In genomic region chr3:64440498-64440897, GRCh38 we compare ENCODE assay signal across 10 cellular contexts.
DNase-seq lines count a peak whose midpoint lies in the region; ATAC-seq and TF ChIP-seq lines count a peak whose summit lies in the region.
"Had no signal": no experiment of that assay in that cellular context is flagged by ENCODE, and none has a peak within 500 bp of the region (broad histone marks: within the 10 kb centered on the region; RNA-seq: fewer than 3 reads in every experiment).

No MANE protein-coding gene starts in this region.

- 60% methylated on average over 4 of the region's 4 CpGs for WGBS in mammary epithelial cell (ENCODE audit: low coverage, missing lambda C conversion rate)

- no peaks in the 10 kb centered on the region for H3K36me3 ChIP-seq in mammary epithelial cell (ENCODE audit: insufficient read depth, low read length)
- H3K36me3 ChIP-seq in CD8-positive, alpha-beta memory T cell (ENCODE audit: insufficient read depth, low read length), result no peaks in the 10 kb centered on the region
- no peaks in the 10 kb centered on the region for H3K36me3 ChIP-seq in CD8-positive, alpha-beta T cell (ENCODE audit: insufficient read depth, low read length)

- no peaks in the 10 kb centered on the region for H3K27me3 ChIP-seq in mammary epithelial cell (ENCODE audit: insufficient read depth, low read length)
- H3K27me3 ChIP-seq in CD8-positive, alpha-beta memory T cell (ENCODE audit: insufficient read depth, low read length, poor library complexity, severe bottlenecking), result no peaks in the 10 kb centered on the region
- no peaks in the 10 kb centered on the region for H3K27me3 ChIP-seq in CD8-positive, alpha-beta T cell (ENCODE audit: insufficient read depth, low read length)

- H3K79me2 ChIP-seq in mammary epithelial cell (ENCODE audit: insufficient read depth, low read length), result no peaks in the 10 kb centered on the region

- peak overlapping the region; percentile 37 for H3K4me2 ChIP-seq in mammary epithelial cell (ENCODE audit: insufficient read depth, low read depth, low read length)

- in situ Hi-C loops in mammary epithelial cell (cut with MboI; ENCODE audit: low sequenced_read_pairs in 2 of 2), result no loop called here

- no peak for TF ChIP-seq CTCF in mammary epithelial cell (conservative IDR thresholded peaks at IDR 0.05 in 1 of 2, IDR thresholded peaks at IDR 0.05 in 1 of 2; ENCODE audit: extremely low read depth in 1 of 2, insufficient read depth in 1 of 2, low read depth in 1 of 2, low read length in 2 of 2)
- no peak for TF ChIP-seq CTCF in CD8-positive, alpha-beta T cell (IDR thresholded peaks at IDR 0.05)

- no peaks in the 10 kb centered on the region for H3K9me3 ChIP-seq in mammary epithelial cell (replicated peaks; ENCODE audit: insufficient read depth, low read length)
- no peaks in the 10 kb centered on the region for H3K9me3 ChIP-seq in CD8-positive, alpha-beta memory T cell (ENCODE audit: low read length)
- no peaks in the 10 kb centered on the region for H3K9me3 ChIP-seq in CD8-positive, alpha-beta T cell (ENCODE audit: low read length)

- H3K27ac Mint-ChIP-seq in CD8-positive, alpha-beta memory T cell, result no peak overlapping the region
- no peak overlapping the region for H3K27ac Mint-ChIP-seq in CD8-positive, alpha-beta T cell

- H3K4me3 ChIP-seq in mammary epithelial cell (replicated peaks in 1 of 3; ENCODE audit: insufficient read depth in 1 of 3, low read depth in 2 of 3, low read length in 3 of 3), result no peak overlapping the region
- H3K4me3 ChIP-seq in CD8-positive, alpha-beta memory T cell (ENCODE audit: low read length), result no peak overlapping the region
- no peak overlapping the region for H3K4me3 ChIP-seq in CD8-positive, alpha-beta T cell (ENCODE audit: low read depth, low read length)

- no peaks in the 10 kb centered on the region for H3K4me1 Mint-ChIP-seq in CD8-positive, alpha-beta memory T cell
- H3K4me1 Mint-ChIP-seq in CD8-positive, alpha-beta T cell (ENCODE audit: low read depth), result no peaks in the 10 kb centered on the region

- BruUV-seq in mammary epithelial cell (replicated peaks; lab: Mats Ljungman, UMichigan), result no TSS peak

- no peak overlapping the region for H3K27ac ChIP-seq in mammary epithelial cell (ENCODE audit: insufficient read depth, low read depth, low read length)
- no peak overlapping the region for H3K27ac ChIP-seq in CD8-positive, alpha-beta memory T cell (ENCODE audit: low read depth, low read length)
- no peak overlapping the region for H3K27ac ChIP-seq in CD8-positive, alpha-beta T cell (ENCODE audit: low read depth, low read length)
- H3K27ac ChIP-seq: VCaP had no signal

- no peaks in the 10 kb centered on the region for H4K20me1 ChIP-seq in mammary epithelial cell (ENCODE audit: insufficient read depth, low read length)

- H3K4me3 Mint-ChIP-seq in CD8-positive, alpha-beta memory T cell, result no peak overlapping the region
- no peak overlapping the region for H3K4me3 Mint-ChIP-seq in CD8-positive, alpha-beta T cell
- H3K4me3 Mint-ChIP-seq: neural crest cell had no signal

- H3K9ac ChIP-seq in mammary epithelial cell (ENCODE audit: insufficient read depth, low read length), result no peak overlapping the region

- intact Hi-C loops in mammary epithelial cell (cut with micrococcal nuclease), result no loop called here
- intact Hi-C loops in CD8-positive, alpha-beta T cell (cut with DNase I, micrococcal nuclease), result no loop called here

- H2AFZ ChIP-seq in mammary epithelial cell (ENCODE audit: low read depth, low read length), result no peak overlapping the region

- no peak for ATAC-seq in HG03571 (IDR thresholded peaks at IDR 0.05; ENCODE audit: unreplicated experiment)
- ATAC-seq in CD8-positive, alpha-beta T cell, result no peak

- DNase-seq in AG08396 (ENCODE audit: low spot score), result peak; percentile 44
- DNase-seq in HK-2 (ENCODE audit: unreplicated experiment), result peak; percentile 51
- peak; percentile 87 for DNase-seq in mammary epithelial cell
- DNase-seq in medulla oblongata (ENCODE audit: extremely low spot score), result peak; percentile 36
- DNase-seq in activated CD4-positive, alpha-beta T cell treated with anti-CD3 and anti-CD28 coated beads, Interleukin-2, amount 50 U/mL, for 4 hours, result no peak
- DNase-seq in CD8-positive, alpha-beta memory T cell, result no peak
- DNase-seq in CD8-positive, alpha-beta T cell, result no peak

- CTCF ChIA-PET in mammary epithelial cell (lab: Charles Lee; ENCODE audit: low non-redundant PET), result no interaction called here
- CTCF ChIA-PET in CD8-positive, alpha-beta memory T cell (lab: Charles Lee), result no interaction called here
- CTCF ChIA-PET in CD8-positive, alpha-beta T cell (lab: Charles Lee), result no interaction called here

- dilution Hi-C loops in mammary epithelial cell (cut with HindIII; ENCODE audit: low sequenced_read_pairs), result no loop called here

- H3K36me3 Mint-ChIP-seq in CD8-positive, alpha-beta memory T cell, result no peaks in the 10 kb centered on the region
- H3K36me3 Mint-ChIP-seq in CD8-positive, alpha-beta T cell, result no peaks in the 10 kb centered on the region

- POLR2A ChIA-PET in CD8-positive, alpha-beta memory T cell (lab: Charles Lee), result no interaction called here
- POLR2A ChIA-PET in CD8-positive, alpha-beta T cell (lab: Charles Lee), result no interaction called here

- peaks cover 18 to 32% of the 10 kb centered on the region in 2 donors for H3K27me3 Mint-ChIP-seq in CD8-positive, alpha-beta memory T cell
- peaks cover 39% of the 10 kb centered on the region for H3K27me3 Mint-ChIP-seq in CD8-positive, alpha-beta T cell (ENCODE audit: low read depth)

- H3K9me3 Mint-ChIP-seq in CD8-positive, alpha-beta memory T cell, result peaks cover 0 to 6% (median 3%) of the 10 kb centered on the region in 5 donors
- peaks cover 3% of the 10 kb centered on the region for H3K9me3 Mint-ChIP-seq in CD8-positive, alpha-beta T cell
- H3K9me3 Mint-ChIP-seq: neural crest cell had no signal

- peaks cover 16% of the 10 kb centered on the region for H3K4me1 ChIP-seq in mammary epithelial cell (ENCODE audit: insufficient read depth, low read length)
- H3K4me1 ChIP-seq in CD8-positive, alpha-beta memory T cell (ENCODE audit: insufficient read depth, low read length), result no peaks in the 10 kb centered on the region
- H3K4me1 ChIP-seq in CD8-positive, alpha-beta T cell (ENCODE audit: insufficient read depth, low read length), result no peaks in the 10 kb centered on the region

Comparison
In these comparisons a context has a peak if more than half of its experiments do, and no peak if none do; other contexts are left out.
1. DNase-seq: peak in AG08396 (single experiment), HK-2 (single experiment), mammary epithelial cell (single experiment) and medulla oblongata (single experiment); none in activated CD4-positive, alpha-beta T cell treated with anti-CD3 and anti-CD28 coated beads, Interleukin-2, amount 50 U/mL, for 4 hours (0 of 2), CD8-positive, alpha-beta memory T cell (0 of 5) and CD8-positive, alpha-beta T cell (0 of 7).